1 cellular context compared by ENCODE assay signal in genomic region chr1:233112184-233113008, GRCh38.
TF ChIP-seq lines count a peak whose summit lies in the region.

No MANE protein-coding gene starts in this region.

TF ChIP-seq in GM12878, 131 proteins besides CTCF, POLR2A, EP300 and RAD21 (continued from another document):
- TF ChIP-seq SKIL (IDR thresholded peaks at IDR 0.05; ENCODE audit: low read depth, poor library complexity, severe bottlenecking), result no peak
- no peak for TF ChIP-seq ZBTB4 (CRISPR knock-in tag; IDR thresholded peaks at IDR 0.05)
- no peak for TF ChIP-seq CHD4 (IDR thresholded peaks at IDR 0.05)
- no peak for TF ChIP-seq CHD1 (IDR thresholded peaks at IDR 0.05; ENCODE audit: low read depth, low read length)
- no peak for TF ChIP-seq SP1 (IDR thresholded peaks at IDR 0.05; ENCODE audit: low read depth, low read length)
- no peak for TF ChIP-seq JUNB (IDR thresholded peaks at IDR 0.05)
- TF ChIP-seq ZNF592 (IDR thresholded peaks at IDR 0.05), result no peak
- TF ChIP-seq NFXL1 (IDR thresholded peaks at IDR 0.05; ENCODE audit: borderline replicate concordance), result no peak
